8 cellular contexts compared by ENCODE assay signal in genomic region chr15:40565333-40566238, GRCh38. TPM values are rescaled to one million over a fixed set of nuclear protein-coding genes. Genes with fewer than 3 reads are reported as not detected.
DNase-seq lines count a peak whose midpoint lies in the region; ATAC-seq and TF ChIP-seq lines count a peak whose summit lies in the region.

No MANE protein-coding gene starts in this region.

- peak overlapping the region; percentile 85 for H3K4me3 ChIP-seq in mesodermal cell (ENCODE audit: extremely low read depth, insufficient read depth, low read length, poor library complexity, severe bottlenecking)

- peaks cover 5% of the 10 kb centered on the region for H3K4me1 ChIP-seq in mesodermal cell (ENCODE audit: control insufficient read depth, insufficient read depth, low read length, poor library complexity, severe bottlenecking)

- 80 to 86% methylated on average over 10 to 11 of the region's 20 CpGs for WGBS in mesodermal cell (ENCODE audit: insufficient coverage in 2 of 2), 2 experiments

- peaks cover 69% of the 10 kb centered on the region for H3K4me1 Mint-ChIP-seq in stimulated activated naive CD8-positive, alpha-beta T cell treated with anti-CD3 and anti-CD28 coated beads, Interleukin-15, Interleukin-2, amounts not matched to agents 100 ng/mL and 50 ng/mL, for 24 hours (ENCODE audit: low read depth)
- peaks cover 64% of the 10 kb centered on the region for H3K4me1 Mint-ChIP-seq in brain

- H3K27me3 Mint-ChIP-seq in stimulated activated naive CD8-positive, alpha-beta T cell treated with anti-CD3 and anti-CD28 coated beads, Interleukin-15, Interleukin-2, amounts not matched to agents 100 ng/mL and 50 ng/mL, for 24 hours, result no peaks in the 10 kb centered on the region
- peaks cover 21% of the 10 kb centered on the region for H3K27me3 Mint-ChIP-seq in brain

- TF ChIP-seq POLR2A in GM18505 (IDR thresholded peaks at IDR 0.05; ENCODE audit: borderline replicate concordance, extremely low read depth, insufficient read depth, insufficient read length), result no peak

- peaks cover 16% of the 10 kb centered on the region for H3K36me3 Mint-ChIP-seq in stimulated activated naive CD8-positive, alpha-beta T cell treated with anti-CD3 and anti-CD28 coated beads, Interleukin-15, Interleukin-2, amounts not matched to agents 100 ng/mL and 50 ng/mL, for 24 hours (ENCODE audit: low read depth)
- peaks cover 16% of the 10 kb centered on the region for H3K36me3 Mint-ChIP-seq in brain

- peaks cover 21% of the 10 kb centered on the region for H3K36me3 ChIP-seq in mesodermal cell (ENCODE audit: control insufficient read depth, insufficient read depth, low read length)

- no peak for ATAC-seq in stimulated activated naive CD8-positive, alpha-beta T cell treated with anti-CD3 and anti-CD28 coated beads, Interleukin-15, Interleukin-2, amounts not matched to agents 100 U/mL and 50 U/mL, for 24 hours
- no peak for ATAC-seq in GM18505 (IDR thresholded peaks at IDR 0.05; ENCODE audit: unreplicated experiment)
- ATAC-seq in GM21529 (IDR thresholded peaks at IDR 0.05; ENCODE audit: unreplicated experiment), result no peak

- no peaks in the 10 kb centered on the region for H3K9me3 ChIP-seq in mesodermal cell (ENCODE audit: control insufficient read depth, low read length)

- peak overlapping the region; percentile 29 for H3K27ac ChIP-seq in mesodermal cell (ENCODE audit: low read depth, low read length, severe bottlenecking)

- H3K27ac Mint-ChIP-seq in stimulated activated naive CD8-positive, alpha-beta T cell treated with anti-CD3 and anti-CD28 coated beads, Interleukin-15, Interleukin-2, amounts not matched to agents 100 ng/mL and 50 ng/mL, for 24 hours, result peak overlapping the region; percentile 87
- peak overlapping the region; percentile 88 to 97 (median 96) for H3K27ac Mint-ChIP-seq in brain

- TF ChIP-seq CTCF in brain (conservative IDR thresholded peaks at IDR 0.05), result no peak

- DNase-seq in stimulated activated naive CD8-positive, alpha-beta T cell treated with anti-CD3 and anti-CD28 coated beads, Interleukin-15, Interleukin-2, amounts not matched to agents 100 U/mL and 50 U/mL, for 24 hours, result no peak
- DNase-seq in NAMALWA (ENCODE audit: low spot score) (no peak), cerebellar cortex (ENCODE audit: low spot score) (no peak)

- no peaks in the 10 kb centered on the region for H3K9me3 Mint-ChIP-seq in stimulated activated naive CD8-positive, alpha-beta T cell treated with anti-CD3 and anti-CD28 coated beads, Interleukin-15, Interleukin-2, amounts not matched to agents 100 ng/mL and 50 ng/mL, for 24 hours
- no peaks in the 10 kb centered on the region for H3K9me3 Mint-ChIP-seq in brain

- H3K4me3 Mint-ChIP-seq in stimulated activated naive CD8-positive, alpha-beta T cell treated with anti-CD3 and anti-CD28 coated beads, Interleukin-15, Interleukin-2, amounts not matched to agents 100 ng/mL and 50 ng/mL, for 24 hours, result peak overlapping the region; percentile 95
- H3K4me3 Mint-ChIP-seq in brain, result peak overlapping the region; percentile 88 to 97 (median 96)

RNA-seq across cellular contexts. Expression of gene CCDC32, which starts 0.7 kb away (rescaled TPM):
- 26.6 TPM for polyA plus RNA-seq in brain (ENCODE audit: insufficient read depth, low read depth, low replicate concordance)
- polyA plus RNA-seq in mesodermal cell (2013, experiment 1 of 2), result 18.5 TPM
- 23.1 TPM for polyA plus RNA-seq in mesodermal cell (2013, experiment 2 of 2)

RNA-seq across cellular contexts. Expression of gene RPUSD2, which starts 3.5 kb away (rescaled TPM):
- 7.8 TPM for polyA plus RNA-seq in brain (ENCODE audit: insufficient read depth, low read depth, low replicate concordance)
- polyA plus RNA-seq in mesodermal cell (2013, experiment 1 of 2), result 8.8 TPM
- polyA plus RNA-seq in mesodermal cell (2013, experiment 2 of 2), result 9.0 TPM

RNA-seq across cellular contexts. Expression of gene KNL1, which starts 28.5 kb away (rescaled TPM):
- 4.8 TPM for polyA plus RNA-seq in brain (ENCODE audit: insufficient read depth, low read depth, low replicate concordance)
- 22.6 TPM for polyA plus RNA-seq in mesodermal cell (2013, experiment 1 of 2)
- 31.4 TPM for polyA plus RNA-seq in mesodermal cell (2013, experiment 2 of 2)
